ENCODE assay signal across 8 cellular contexts in the genomic region with DNA sequence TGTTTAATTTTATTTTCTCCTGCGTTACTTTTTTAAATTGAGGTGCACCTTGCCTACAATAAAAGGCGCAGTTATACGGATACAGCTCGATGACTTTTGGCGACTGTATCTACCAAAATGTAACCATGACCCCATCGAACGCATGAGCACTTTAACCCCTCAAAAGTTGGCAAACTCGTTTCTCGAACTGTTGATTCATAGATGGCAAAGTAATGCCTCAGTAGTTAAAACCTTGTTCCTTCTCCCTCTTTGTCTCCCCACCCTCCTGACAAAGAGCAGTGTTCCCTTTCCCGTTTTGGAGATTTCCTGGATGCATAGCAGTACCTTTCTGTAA. TPM values are rescaled to one million over a fixed set of nuclear protein-coding genes. Genes with fewer than 3 reads are reported as not detected.
DNase-seq lines count a peak whose midpoint lies in the region; ATAC-seq and TF ChIP-seq lines count a peak whose summit lies in the region.

No MANE protein-coding gene starts in this region.

- H3K79me2 ChIP-seq in osteoblast (ENCODE audit: insufficient read depth, low read length): no peaks in the 10 kb centered on the region

- H3K4me1 Mint-ChIP-seq in CD8-positive, alpha-beta T cell (ENCODE audit: low read depth): peaks cover 8% of the 10 kb centered on the region
- H3K4me1 Mint-ChIP-seq in activated B cell treated with CpG ODN at 0.5 μM for 24 hours: peaks cover 14% of the 10 kb centered on the region

- peaks cover 5% of the 10 kb centered on the region for H3K27me3 ChIP-seq in CD8-positive, alpha-beta T cell (ENCODE audit: insufficient read depth, low read length)
- H3K27me3 ChIP-seq in foreskin keratinocyte (peaks cover 42% of the 10 kb centered on the region), osteoblast (ENCODE audit: insufficient read depth, low read length) (peaks cover 8% of the 10 kb centered on the region)

- POLR2A ChIA-PET in CD8-positive, alpha-beta T cell (lab: Charles Lee): no interaction called here
- POLR2A ChIA-PET in activated B cell treated with CpG ODN at 0.5 μM for 24 hours (lab: Charles Lee): no interaction called here

- H3K36me3 Mint-ChIP-seq in CD8-positive, alpha-beta T cell: no peaks in the 10 kb centered on the region
- H3K36me3 Mint-ChIP-seq in activated B cell treated with CpG ODN at 0.5 μM for 24 hours (ENCODE audit: low read depth): no peaks in the 10 kb centered on the region

- peaks cover 43% of the 10 kb centered on the region for H3K27me3 Mint-ChIP-seq in CD8-positive, alpha-beta T cell (ENCODE audit: low read depth)
- H3K27me3 Mint-ChIP-seq in activated B cell treated with CpG ODN at 0.5 μM for 24 hours: peaks cover 40% of the 10 kb centered on the region

- intact Hi-C loops in CD8-positive, alpha-beta T cell (cut with DNase I, micrococcal nuclease): no loop called here
- intact Hi-C loops in activated B cell treated with CpG ODN at 0.5 μM for 24 hours (cut with micrococcal nuclease): no loop called here

- H3K9me3 Mint-ChIP-seq in CD8-positive, alpha-beta T cell: no peaks in the 10 kb centered on the region
- no peaks in the 10 kb centered on the region for H3K9me3 Mint-ChIP-seq in activated B cell treated with CpG ODN at 0.5 μM for 24 hours

- no peaks in the 10 kb centered on the region for H4K20me1 ChIP-seq in osteoblast (ENCODE audit: insufficient read depth, low read length)

- H3K4me3 ChIP-seq in CD8-positive, alpha-beta T cell (ENCODE audit: low read depth, low read length): no peak overlapping the region
- peak overlapping the region; percentile 66 for H3K4me3 ChIP-seq in osteoblast (ENCODE audit: insufficient read depth, low read length)

- no peak for DNase-seq in CD8-positive, alpha-beta T cell
- no peak for DNase-seq in activated B cell treated with CpG ODN at 0.5 μM for 24 hours
- DNase-seq in foreskin keratinocyte: no peak
- DNase-seq in osteoblast (ENCODE audit: insufficient read length, low spot score, missing footprints): no peak
- no peak for DNase-seq in AML-193 (lab: John Stamatoyannopoulos, UW)
- no peak for DNase-seq in stimulated activated CD4-positive, alpha-beta T cell treated with anti-CD3 and anti-CD28 coated beads, Interleukin-4, amount 100 ng/mL, for 1 hour

- no peaks in the 10 kb centered on the region for H3K36me3 ChIP-seq in CD8-positive, alpha-beta T cell (ENCODE audit: insufficient read depth, low read length)
- H3K36me3 ChIP-seq in osteoblast (ENCODE audit: insufficient read depth, low read length): no peaks in the 10 kb centered on the region

- H3K4me3 Mint-ChIP-seq in CD8-positive, alpha-beta T cell: peak overlapping the region; percentile 53
- H3K4me3 Mint-ChIP-seq in activated B cell treated with CpG ODN at 0.5 μM for 24 hours: peak overlapping the region; percentile 65

- peak overlapping the region; percentile 83 for H3K4me2 ChIP-seq in osteoblast (ENCODE audit: insufficient read depth, low read length)

- peaks cover 7% of the 10 kb centered on the region for H3K4me1 ChIP-seq in CD8-positive, alpha-beta T cell (ENCODE audit: insufficient read depth, low read length)
- H3K4me1 ChIP-seq in foreskin keratinocyte: no peaks in the 10 kb centered on the region
- H3K4me1 ChIP-seq in osteoblast (ENCODE audit: insufficient read depth, low read length): peaks cover 7% of the 10 kb centered on the region

- no peak overlapping the region for H3K27ac ChIP-seq in CD8-positive, alpha-beta T cell (ENCODE audit: low read depth, low read length)
- no peak overlapping the region for H3K27ac ChIP-seq in foreskin keratinocyte
- H3K27ac ChIP-seq in osteoblast (ENCODE audit: low read depth, low read length): no peak overlapping the region

- no peak for ATAC-seq in CD8-positive, alpha-beta T cell
- no peak for ATAC-seq in activated B cell treated with CpG ODN at 0.5 μM for 24 hours (ENCODE audit: low read depth)
- ATAC-seq in foreskin keratinocyte: peak; percentile 28
- ATAC-seq in GM21786 (IDR thresholded peaks at IDR 0.05; ENCODE audit: unreplicated experiment): no peak
- ATAC-seq in HG02870 (IDR thresholded peaks at IDR 0.05; ENCODE audit: unreplicated experiment): no peak

- TF ChIP-seq CTCF in CD8-positive, alpha-beta T cell (IDR thresholded peaks at IDR 0.05): no peak
- TF ChIP-seq CTCF in activated B cell treated with CpG ODN at 0.5 μM for 24 hours (IDR thresholded peaks at IDR 0.05) (no peak), foreskin keratinocyte (conservative IDR thresholded peaks at IDR 0.05) (no peak), osteoblast (IDR thresholded peaks at IDR 0.05; ENCODE audit: extremely low read depth, low read depth, low read length) (no peak)

- no peaks in the 10 kb centered on the region for H3K9me3 ChIP-seq in CD8-positive, alpha-beta T cell (ENCODE audit: low read length)
- no peaks in the 10 kb centered on the region for H3K9me3 ChIP-seq in osteoblast (ENCODE audit: low read depth, low read length)

- CTCF ChIA-PET in CD8-positive, alpha-beta T cell (lab: Charles Lee): interaction anchor here (0.7 to 1.8 kb wide), 3 partner anchors 12 to 1129 kb away, joined by 3 to 5 read pairs (median 3); no protein-coding TSS in a partner anchor
- CTCF ChIA-PET in activated B cell treated with CpG ODN at 0.5 μM for 24 hours (lab: Charles Lee): no interaction called here

- no peak overlapping the region for H3K27ac Mint-ChIP-seq in CD8-positive, alpha-beta T cell
- H3K27ac Mint-ChIP-seq in activated B cell treated with CpG ODN at 0.5 μM for 24 hours: no peak overlapping the region

- H2AFZ ChIP-seq in osteoblast (ENCODE audit: low read length): peak overlapping the region; percentile 80

RNA-seq across cellular contexts. Expression of gene MOGAT1, which starts 0.6 kb away (rescaled TPM):
- total RNA-seq in CD8-positive, alpha-beta T cell: not detected
- not detected in 2 replicates for total RNA-seq in activated B cell treated with CpG ODN at 0.5 μM for 24 hours
- not detected in 2 replicates for total RNA-seq in foreskin keratinocyte
- not detected in 2 replicates for polyA plus RNA-seq in foreskin keratinocyte
- not detected in 2 replicates for total RNA-seq in osteoblast

RNA-seq across cellular contexts. Expression of gene FARSB, which starts 16.1 kb away (rescaled TPM):
- total RNA-seq in CD8-positive, alpha-beta T cell: 1 to 10 TPM; 7.2 to 8.5 TPM
- total RNA-seq in activated B cell treated with CpG ODN at 0.5 μM for 24 hours: 21.6 and 23.3 TPM in 2 replicates
- total RNA-seq in foreskin keratinocyte: 52.3 and 55.5 TPM in 2 replicates
- 43.5 and 52.6 TPM in 2 replicates for polyA plus RNA-seq in foreskin keratinocyte
- total RNA-seq in osteoblast: 14.7 and 15.2 TPM in 2 replicates
